In the genomic region with DNA sequence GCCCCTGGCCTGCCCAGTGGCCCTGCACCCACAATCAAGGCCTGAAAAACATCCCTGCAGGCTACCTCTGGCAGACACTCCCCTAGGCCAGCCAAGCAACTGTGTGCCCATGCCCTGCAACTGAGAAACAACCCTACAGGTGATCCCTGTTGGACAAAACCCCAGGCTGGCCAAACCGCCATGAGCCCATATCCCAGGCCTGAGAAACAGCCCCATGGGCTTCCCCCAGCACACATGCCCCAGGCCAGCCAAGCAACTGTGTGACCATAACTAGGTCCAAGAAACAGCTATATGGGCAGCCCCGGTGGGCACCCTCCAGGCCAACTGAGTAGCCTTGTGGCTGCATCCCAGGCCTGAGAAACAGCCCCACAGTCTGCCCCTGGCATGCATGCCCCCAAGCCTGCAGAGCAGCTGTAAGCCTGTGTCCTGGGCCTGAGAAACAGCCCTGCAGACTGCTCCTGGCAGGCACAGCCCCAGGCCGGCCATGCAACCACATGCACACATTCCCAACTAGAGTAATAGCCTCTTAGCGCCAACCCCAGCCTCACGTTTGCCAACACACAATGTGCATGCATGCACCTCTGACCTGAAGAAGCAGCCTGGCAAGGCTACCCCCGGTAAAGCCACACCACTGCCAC, we compare ENCODE assay signal across 25 cellular contexts. TPM values are rescaled to one million over a fixed set of nuclear protein-coding genes. Genes with fewer than 3 reads are reported as not detected.
DNase-seq lines count a peak whose midpoint lies in the region; ATAC-seq, FAIRE-seq and TF ChIP-seq lines count a peak whose summit lies in the region.
"Had no signal": no experiment of that assay in that cellular context is flagged by ENCODE, and none has a peak within 500 bp of the region (broad histone marks: within the 10 kb centered on the region; RNA-seq: fewer than 3 reads in every experiment).

No MANE protein-coding gene starts in this region.

- H3K79me1 ChIP-seq in H1 (ENCODE audit: low read depth, low read length) = no peaks in the 10 kb centered on the region
- no peaks in the 10 kb centered on the region for H3K79me1 ChIP-seq in neuronal stem cell (ENCODE audit: low read depth, low read length)

- DNase-seq in ELF-1 (ENCODE audit: low read depth, low spot score) = peak; percentile 15
- DNase-seq in NT2/D1 (ENCODE audit: low read depth, low spot score) = no peak
- DNase-seq in H1 (ENCODE audit: low read depth in 1 of 2, low spot score in 2 of 2) = no peak
- DNase-seq in neuronal stem cell (ENCODE audit: low spot score) = no peak
- DNase-seq in osteoblast (ENCODE audit: insufficient read length, low spot score, missing footprints) = no peak
- DNase-seq in activated CD8-positive, alpha-beta T cell treated with anti-CD3 and anti-CD28 coated beads for 36 hours = no peak
- no peak for DNase-seq in thyroid gland
- DNase-seq: 8988T; ACHN; AML-193; BE2C; CD4-positive, alpha-beta T cell; CD8-positive, alpha-beta memory T cell; DMS 273 treated with DMSO at 0.1 percent for 48 hours; DMS79; GF-D8; H9 had no signal

- H3K4me1 Mint-ChIP-seq in activated CD8-positive, alpha-beta T cell treated with anti-CD3 and anti-CD28 coated beads for 36 hours (ENCODE audit: low read depth) = no peaks in the 10 kb centered on the region
- H3K4me1 Mint-ChIP-seq: CD8-positive, alpha-beta memory T cell had no signal

- FAIRE-seq in H1 (lab: Jason Lieb, UNC) = no peak
- FAIRE-seq: A549, D721Med, GM12892, GM19239 had no signal

- peaks cover 7% of the 10 kb centered on the region for H3K27me3 Mint-ChIP-seq in activated CD8-positive, alpha-beta T cell treated with anti-CD3 and anti-CD28 coated beads for 36 hours

- POLR2A ChIA-PET in H1 (lab: Charles Lee; ENCODE audit: partially characterized antibody) = no interaction called here
- POLR2A ChIA-PET in activated CD8-positive, alpha-beta T cell treated with anti-CD3 and anti-CD28 coated beads for 36 hours (lab: Charles Lee) = no interaction called here

- H2BK12ac ChIP-seq in H1 (ENCODE audit: low read depth, low read length) (0 out of 2 replicates have a peak overlapping the region, but pooled peaks have one; percentile 9), neuronal stem cell (ENCODE audit: low read length) (no peak overlapping the region)

- peaks cover 31% of the 10 kb centered on the region for H3K9me3 ChIP-seq in NT2/D1 (ENCODE audit: insufficient read depth, low read length)
- H3K9me3 ChIP-seq in H1 (ENCODE audit: insufficient read depth in 2 of 2, low read depth in 1 of 2, low read length in 1 of 2) = peaks cover 0 to 10% of the 10 kb centered on the region in 2 experiments
- H3K9me3 ChIP-seq in neuronal stem cell (replicated peaks in 1 of 2; ENCODE audit: control insufficient read depth in 2 of 2, insufficient read depth in 1 of 2, low read depth in 1 of 2, low read length in 2 of 2) = peaks cover 0 to 1% of the 10 kb centered on the region in 2 donors
- peaks cover 2% of the 10 kb centered on the region for H3K9me3 ChIP-seq in osteoblast (ENCODE audit: low read depth, low read length)
- H3K9me3 ChIP-seq in thyroid gland = no peaks in the 10 kb centered on the region
- H3K9me3 ChIP-seq: BE2C had no signal

- WGBS in H1 (ENCODE audit: extremely low coverage in 1 of 2, insufficient coverage in 1 of 2, insufficient read length in 1 of 2, insufficient replicate concordance in 2 of 2, low coverage in 1 of 2, low lambda C conversion rate in 2 of 2, missing lambda C conversion rate in 1 of 2), 2 experiments = 90% methylated on average over 6 of the region's 6 CpGs; no CpG with 5 or more reads in 1 of the 2 experiments
- WGBS in neuronal stem cell (ENCODE audit: extremely low coverage in 2 of 2, insufficient read length in 2 of 2, insufficient replicate concordance in 1 of 2), 2 donors = no CpG with 5 or more reads among the region's 6 CpGs
- WGBS in thyroid gland, 2 donors = 95 to 98% methylated on average over 4 to 5 of the region's 6 CpGs

- TF ChIP-seq RAD21 in H1 (IDR thresholded peaks at IDR 0.05 in 1 of 2, conservative IDR thresholded peaks at IDR 0.05 in 1 of 2; ENCODE audit: low read depth in 2 of 2, low read length in 2 of 2) = no peak

- no peak overlapping the region for H2AK5ac ChIP-seq in H1 (ENCODE audit: low read depth, low read length)
- H2AK5ac ChIP-seq in neuronal stem cell (ENCODE audit: low read depth, low read length) = peak overlapping the region; percentile 49

- H2BK20ac ChIP-seq in H1 (ENCODE audit: low read length) = no peak overlapping the region

- H2BK120ac ChIP-seq in H1 (replicated peaks; ENCODE audit: low read depth, low read length) = no peak overlapping the region
- H2BK120ac ChIP-seq in neuronal stem cell (ENCODE audit: low read depth, low read length) = no peak overlapping the region

- CTCF ChIA-PET in H1 (lab: Charles Lee; ENCODE audit: partially characterized antibody) = interaction anchor here (1.7 to 2.5 kb wide), 2 partner anchors 12 to 27 kb away, joined by 5 to 6 read pairs; no protein-coding TSS in a partner anchor
- CTCF ChIA-PET in activated CD8-positive, alpha-beta T cell treated with anti-CD3 and anti-CD28 coated beads for 36 hours (lab: Charles Lee) = no interaction called here

- TF ChIP-seq CTCF in H1 (IDR thresholded peaks at IDR 0.05; ENCODE audit: control extremely low read depth in 1 of 3, insufficient read depth in 1 of 3, low read depth in 1 of 3, low read length in 3 of 3) (no peak), osteoblast (IDR thresholded peaks at IDR 0.05; ENCODE audit: extremely low read depth, low read depth, low read length) (no peak), thyroid gland (IDR thresholded peaks at IDR 0.05) (no peak)
- no peak for TF ChIP-seq CTCF in activated CD8-positive, alpha-beta T cell treated with anti-CD3 and anti-CD28 coated beads for 36 hours (IDR thresholded peaks at IDR 0.05)

- H3K4me1 ChIP-seq in NT2/D1 (ENCODE audit: insufficient read depth, insufficient read length) (peaks cover 7% of the 10 kb centered on the region), H1 (replicated peaks in 1 of 4; ENCODE audit: control insufficient read depth in 3 of 4, insufficient read depth in 4 of 4, low read length in 3 of 4) (peaks cover 0 to 3% (median 2%) of the 10 kb centered on the region in 4 experiments; a peak in 4 of 7 replicates), neuronal stem cell (ENCODE audit: control insufficient read depth in 2 of 2, insufficient read depth in 1 of 2, low read depth in 1 of 2, low read length in 2 of 2) (peaks cover 0 to 4% of the 10 kb centered on the region in 2 donors), osteoblast (ENCODE audit: insufficient read depth, low read length) (no peaks in the 10 kb centered on the region), thyroid gland (no peaks in the 10 kb centered on the region)
- H3K4me1 ChIP-seq: A549, BE2C had no signal

- H3K36me3 Mint-ChIP-seq in activated CD8-positive, alpha-beta T cell treated with anti-CD3 and anti-CD28 coated beads for 36 hours (ENCODE audit: low read depth) = peaks cover 6% of the 10 kb centered on the region
- H3K36me3 Mint-ChIP-seq: CD14-positive monocyte had no signal

- TF ChIP-seq EP300 in H1 (IDR thresholded peaks at IDR 0.05; ENCODE audit: borderline replicate concordance in 1 of 2, low read depth in 2 of 2, low read length in 2 of 2) = no peak

- no peak overlapping the region for H3K18ac ChIP-seq in H1 (ENCODE audit: extremely low read depth, low read length)
- H3K18ac ChIP-seq in neuronal stem cell (ENCODE audit: low read length) = peak overlapping the region; percentile 53

- no peak overlapping the region for H3K56ac ChIP-seq in H1 (replicated peaks; ENCODE audit: insufficient read length, low read depth, low read length)

- H3K36me3 ChIP-seq in NT2/D1 (ENCODE audit: insufficient read depth, insufficient read length, low read length) (no peaks in the 10 kb centered on the region), H1 (ENCODE audit: control insufficient read depth in 2 of 4, insufficient read depth in 4 of 4, low read length in 3 of 4) (no peaks in the 10 kb centered on the region), neuronal stem cell (replicated peaks in 1 of 2; ENCODE audit: control insufficient read depth in 2 of 2, insufficient read depth in 2 of 2, low read length in 2 of 2) (no peaks in the 10 kb centered on the region), osteoblast (ENCODE audit: insufficient read depth, low read length) (no peaks in the 10 kb centered on the region), thyroid gland (no peaks in the 10 kb centered on the region)
- H3K36me3 ChIP-seq: BE2C; BLaER1 treated with 17β-estradiol and CSF1 and Interleukin-3, amounts not matched to agents 10 nM and 100 nM had no signal

- ATAC-seq in activated CD8-positive, alpha-beta T cell treated with anti-CD3 and anti-CD28 coated beads for 36 hours = no peak
- ATAC-seq: A549, HCT116 had no signal

- H2BK15ac ChIP-seq in H1 (ENCODE audit: low read length) (no peak overlapping the region), neuronal stem cell (ENCODE audit: low read length) (no peak overlapping the region)

- H3K4me3 Mint-ChIP-seq in activated CD8-positive, alpha-beta T cell treated with anti-CD3 and anti-CD28 coated beads for 36 hours = no peak overlapping the region
- H3K4me3 Mint-ChIP-seq: CD14-positive monocyte; CD4-positive, alpha-beta T cell; CD8-positive, alpha-beta memory T cell; H9 had no signal

- H4K91ac ChIP-seq in H1 (replicated peaks; ENCODE audit: insufficient read length, low read length) (no peak overlapping the region), neuronal stem cell (ENCODE audit: low read depth, low read length, poor library complexity) (no peak overlapping the region)

- peak overlapping the region; percentile 88; the same call in 1 of the 2 replicates for H2AFZ ChIP-seq in H1 (ENCODE audit: low read length)
- no peak overlapping the region for H2AFZ ChIP-seq in neuronal stem cell (ENCODE audit: low read length)
- H2AFZ ChIP-seq in osteoblast (ENCODE audit: low read length) = no peak overlapping the region
- H2AFZ ChIP-seq: GM23248 had no signal

- no peak overlapping the region for H2BK5ac ChIP-seq in H1 (ENCODE audit: low read depth, low read length)
- H2BK5ac ChIP-seq in neuronal stem cell (ENCODE audit: low read length) = peak overlapping the region; percentile 14

- peaks cover 31% of the 10 kb centered on the region for H3K9me3 Mint-ChIP-seq in activated CD8-positive, alpha-beta T cell treated with anti-CD3 and anti-CD28 coated beads for 36 hours

- intact Hi-C loops in activated CD8-positive, alpha-beta T cell treated with anti-CD3 and anti-CD28 coated beads for 36 hours (cut with micrococcal nuclease) = no loop called here
- intact Hi-C loops in thyroid gland (cut with DNase I) = no loop called here

- no peaks in the 10 kb centered on the region for H3K27me3 ChIP-seq in NT2/D1 (ENCODE audit: insufficient read depth, insufficient read length)
- H3K27me3 ChIP-seq in H1 (replicated peaks in 1 of 4; ENCODE audit: control insufficient read depth in 3 of 4, extremely low read depth in 1 of 4, insufficient read depth in 3 of 4, low read length in 3 of 4) = no peaks in the 10 kb centered on the region
- no peaks in the 10 kb centered on the region for H3K27me3 ChIP-seq in neuronal stem cell (ENCODE audit: control insufficient read depth in 3 of 3, insufficient read depth in 3 of 3, low read depth in 1 of 3, low read length in 3 of 3)
- H3K27me3 ChIP-seq in osteoblast (ENCODE audit: insufficient read depth, low read length) = no peaks in the 10 kb centered on the region
- no peaks in the 10 kb centered on the region for H3K27me3 ChIP-seq in thyroid gland
- H3K27me3 ChIP-seq: BLaER1 treated with 17β-estradiol and CSF1 and Interleukin-3, amounts not matched to agents 10 nM and 100 nM had no signal

- H4K8ac ChIP-seq in H1 (ENCODE audit: extremely low read depth, insufficient read depth, low read length) (no peak overlapping the region), neuronal stem cell (ENCODE audit: low read depth, low read length) (no peak overlapping the region)

- H3K4me3 ChIP-seq in NT2/D1 (ENCODE audit: insufficient read length, low read depth) = no peak overlapping the region
- H3K4me3 ChIP-seq in H1 (ENCODE audit: extremely low read depth in 1 of 4, insufficient read depth in 2 of 4, low read depth in 3 of 4, low read length in 4 of 4) = no peak overlapping the region
- peak overlapping the region in 1 of 2 donors; percentile 30 for H3K4me3 ChIP-seq in neuronal stem cell (ENCODE audit: low read length in 2 of 2)
- no peak overlapping the region for H3K4me3 ChIP-seq in osteoblast (ENCODE audit: insufficient read depth, low read length)
- H3K4me3 ChIP-seq in thyroid gland (replicated peaks in 1 of 3) = no peak overlapping the region
- H3K4me3 ChIP-seq: A549; BLaER1 treated with 17β-estradiol and CSF1 and Interleukin-3, amounts not matched to agents 10 nM and 100 nM; GM23248 had no signal

- no peak overlapping the region for H3K14ac ChIP-seq in H1 (ENCODE audit: insufficient read length)
- H3K14ac ChIP-seq in neuronal stem cell (ENCODE audit: low read length) = peak overlapping the region; percentile 3

- H3K4ac ChIP-seq in H1 (replicated peaks; ENCODE audit: insufficient read length, low read depth, low read length) (no peak overlapping the region), neuronal stem cell (ENCODE audit: low read length) (no peak overlapping the region)

- TF ChIP-seq POLR2A in H1 (IDR thresholded peaks at IDR 0.05; ENCODE audit: control extremely low read depth in 1 of 2, low read depth in 2 of 2, low read length in 2 of 2) (no peak), thyroid gland (IDR thresholded peaks at IDR 0.05) (no peak)

- H3K79me2 ChIP-seq in H1 (ENCODE audit: control insufficient read depth in 1 of 2, insufficient read depth in 2 of 2, low read length in 2 of 2) (no peaks in the 10 kb centered on the region), osteoblast (ENCODE audit: insufficient read depth, low read length) (no peaks in the 10 kb centered on the region)

- H4K5ac ChIP-seq in H1 (ENCODE audit: insufficient read length, low read depth, low read length) = no peak overlapping the region

- H3K9ac ChIP-seq in NT2/D1 (ENCODE audit: insufficient read length, low read depth) (peak overlapping the region; percentile 22), H1 (replicated peaks in 1 of 4; ENCODE audit: extremely low read depth in 1 of 4, low read depth in 3 of 4, low read length in 3 of 4) (no peak overlapping the region), neuronal stem cell (ENCODE audit: low read depth, low read length, poor library complexity) (peak overlapping the region; percentile 12)
- H3K9ac ChIP-seq: BLaER1 treated with 17β-estradiol and CSF1 and Interleukin-3, amounts not matched to agents 10 nM and 100 nM; GM23248 had no signal

- H3K23ac ChIP-seq in H1 (ENCODE audit: insufficient read length) (no peak overlapping the region), neuronal stem cell (ENCODE audit: low read depth, low read length, poor library complexity) (no peak overlapping the region)

- H4K20me1 ChIP-seq in H1 (replicated peaks in 1 of 2; ENCODE audit: control insufficient read depth in 1 of 2, insufficient read depth in 2 of 2, low read length in 2 of 2) (no peaks in the 10 kb centered on the region), osteoblast (ENCODE audit: insufficient read depth, low read length) (no peaks in the 10 kb centered on the region)
- H4K20me1 ChIP-seq: BLaER1 treated with 17β-estradiol and CSF1 and Interleukin-3, amounts not matched to agents 10 nM and 100 nM had no signal

- H3K27ac Mint-ChIP-seq in activated CD8-positive, alpha-beta T cell treated with anti-CD3 and anti-CD28 coated beads for 36 hours = no peak overlapping the region
- H3K27ac Mint-ChIP-seq: CD14-positive monocyte; CD4-positive, alpha-beta T cell had no signal

- no peaks in the 10 kb centered on the region for H3K23me2 ChIP-seq in H1 (ENCODE audit: low read depth, low read length)

- H3K27ac ChIP-seq in H1 (ENCODE audit: low read depth, low read length) = no peak overlapping the region
- no peak overlapping the region for H3K27ac ChIP-seq in neuronal stem cell (replicated peaks; ENCODE audit: low read length)
- no peak overlapping the region for H3K27ac ChIP-seq in osteoblast (ENCODE audit: low read depth, low read length)
- H3K27ac ChIP-seq in thyroid gland = no peak overlapping the region
- H3K27ac ChIP-seq: A549; BLaER1 treated with 17β-estradiol and CSF1 and Interleukin-3, amounts not matched to agents 10 nM and 100 nM; GM23248 had no signal

- H3K4me2 ChIP-seq in H1 (ENCODE audit: insufficient read depth in 1 of 2, low read depth in 2 of 2, low read length in 2 of 2) (no peak overlapping the region), neuronal stem cell (ENCODE audit: insufficient read depth, low read length, poor library complexity, severe bottlenecking) (no peak overlapping the region), osteoblast (ENCODE audit: insufficient read depth, low read length) (no peak overlapping the region)
- H3K4me2 ChIP-seq: A549; BLaER1 treated with 17β-estradiol and CSF1 and Interleukin-3, amounts not matched to agents 10 nM and 100 nM had no signal

RNA-seq across cellular contexts. Expression of gene SRSF6, which starts 41.0 kb away (rescaled TPM):
- total RNA-seq in H1 (2021; fragmentation: NEBNext Ultra II Directional; extraction: Animal tissue kit (Norgen Biotek cat#: 25700)) = 165 and 171 TPM in 2 replicates
- polyA plus RNA-seq in H1 (2011; rRNA removed) = 38.5 and 48.0 TPM in 2 replicates
- polyA plus RNA-seq in H1 (2011; cell fraction: cytosol; rRNA removed) = 85.2 TPM
- polyA plus RNA-seq in H1 (2011; cell fraction: nucleus; rRNA removed) = 72.6 TPM
- polyA plus RNA-seq in H1 (2012, experiment 1 of 2) = 94.8 to 126 TPM (median 106 TPM) in 4 replicates
- 25.7 TPM for polyA plus RNA-seq in H1 (2012, experiment 2 of 2)
- 103 TPM for polyA plus RNA-seq in H1 (2013, experiment 1 of 2)
- 96.2 TPM for polyA plus RNA-seq in H1 (2013, experiment 2 of 2)
- polyA minus RNA-seq in H1 (2011; rRNA and poly(A)+ RNA removed) = 103 and 125 TPM in 2 replicates
- 75.4 TPM for polyA minus RNA-seq in H1 (2011; cell fraction: cytosol; rRNA and poly(A)+ RNA removed)
- 91.8 TPM for polyA minus RNA-seq in H1 (2011; cell fraction: nucleus; rRNA and poly(A)+ RNA removed)
- 84.4 TPM for polyA plus RNA-seq in neuronal stem cell (2013, experiment 1 of 2)
- 85.8 TPM for polyA plus RNA-seq in neuronal stem cell (2013, experiment 2 of 2)
- total RNA-seq in osteoblast (70.1 and 81.1 TPM in 2 replicates), thyroid gland (100 to 1,000 TPM in 2 of 4 donors, 10 to 100 TPM in 2; 92.3 to 110 (median 97.2) TPM)
- total RNA-seq in activated CD8-positive, alpha-beta T cell treated with anti-CD3 and anti-CD28 coated beads for 36 hours = 100 to 1,000 TPM; 112 to 114 TPM

Comparison
In these comparisons a context has a peak if more than half of its experiments do, and no peak if none do; other contexts are left out.
1. H3K9ac ChIP-seq: peak in NT2/D1 (single experiment) and neuronal stem cell (single experiment); none in H1 (0 of 4).